31 cellular contexts compared by ENCODE assay signal in the genomic region with DNA sequence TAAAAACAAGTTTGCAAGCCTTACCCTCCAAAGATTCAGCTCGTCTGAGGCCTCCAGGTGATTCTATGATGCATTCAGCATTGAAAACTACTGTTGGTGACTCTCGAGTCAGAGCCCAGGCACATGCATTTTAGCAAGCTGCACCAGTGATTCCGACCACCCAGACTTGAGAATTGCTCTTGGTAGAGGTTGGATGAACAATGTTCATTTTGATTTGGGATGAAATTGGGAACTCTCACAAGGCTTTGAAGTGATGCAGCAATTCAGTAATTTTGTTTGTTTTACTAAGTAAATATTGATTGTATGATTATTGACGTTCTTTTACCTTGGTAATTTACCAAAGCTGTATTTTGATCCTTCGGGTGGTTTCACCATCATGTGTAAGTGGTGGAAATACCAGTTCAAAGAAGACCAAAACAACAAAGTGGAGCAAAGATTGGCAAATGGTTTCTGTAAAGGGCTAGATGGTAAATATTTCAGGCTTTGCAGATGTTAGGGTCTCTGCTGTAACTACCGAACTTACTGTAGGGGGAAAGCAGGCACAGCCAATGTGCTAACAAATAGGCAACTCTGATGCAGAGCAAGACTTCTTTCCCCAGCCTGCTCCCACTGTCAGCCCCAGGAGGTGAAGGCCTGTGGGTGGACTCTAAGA. TPM values are rescaled to one million over a fixed set of nuclear protein-coding genes. Genes with fewer than 3 reads are reported as not detected.
A peak's percentile ranks its signal among the peaks of the same experiment; 100 is the strongest.
DNase-seq lines count a peak whose midpoint lies in the region; ATAC-seq and TF ChIP-seq lines count a peak whose summit lies in the region.
"Had no signal": no experiment of that assay in that cellular context is flagged by ENCODE, and none has a peak within 500 bp of the region (broad histone marks: within the 10 kb centered on the region; RNA-seq: fewer than 3 reads in every experiment).

No MANE protein-coding gene starts in this region.

- H3K9me3 ChIP-seq in left lung: no peaks in the 10 kb centered on the region
- H3K9me3 ChIP-seq in subcutaneous abdominal adipose tissue (ENCODE audit: control insufficient read depth in 5 of 5, low read length in 5 of 5): no peaks in the 10 kb centered on the region
- H3K9me3 ChIP-seq: mucosa of descending colon had no signal

- peaks cover 0 to 89% of the 10 kb centered on the region in 2 donors for H3K36me3 ChIP-seq in left lung
- H3K36me3 ChIP-seq in subcutaneous abdominal adipose tissue (ENCODE audit: control insufficient read depth in 5 of 5, insufficient read depth in 5 of 5, low read length in 5 of 5): peaks cover 34 to 69% (median 52%) of the 10 kb centered on the region in 5 donors
- H3K36me3 ChIP-seq: brain microvascular endothelial cell had no signal

- intact Hi-C loops in left lung (cut with DNase I): no loop called here

- no peak for TF ChIP-seq CTCF in left lung (IDR thresholded peaks at IDR 0.05)

- no peak overlapping the region for H3K9ac ChIP-seq in subcutaneous abdominal adipose tissue (ENCODE audit: low read length in 5 of 5)

- peak; percentile 30 for ATAC-seq in left lung
- no peak for ATAC-seq in stimulated activated naive CD8-positive, alpha-beta T cell treated with anti-CD3 and anti-CD28 coated beads, Interleukin-15, Interleukin-2, amounts not matched to agents 100 U/mL and 50 U/mL, for 24 hours
- ATAC-seq: activated naive CD8-positive, alpha-beta T cell treated with anti-CD3 and anti-CD28 coated beads, Interleukin-2, amount 50 U/mL, for 24 hours; mucosa of descending colon; natural killer cell treated with Interleukin-12 subunit alpha and Interleukin-12 subunit beta and Interleukin-15 and Interleukin-18, amount 100 ng/mL, for 72 hours; Panc1 had no signal

- H3K4me1 ChIP-seq in left lung (no peaks in the 10 kb centered on the region), subcutaneous abdominal adipose tissue (ENCODE audit: control insufficient read depth in 5 of 5, insufficient read depth in 5 of 5, low read length in 5 of 5) (peaks cover 0 to 24% (median 4%) of the 10 kb centered on the region in 5 donors)

- H3K27me3 ChIP-seq in left lung (no peaks in the 10 kb centered on the region), subcutaneous abdominal adipose tissue (ENCODE audit: control insufficient read depth in 5 of 5, insufficient read depth in 4 of 5, low read length in 5 of 5) (no peaks in the 10 kb centered on the region)
- H3K27me3 ChIP-seq: brain microvascular endothelial cell had no signal

- DNase-seq in NCI-H2029 (lab: John Stamatoyannopoulos, UW) (peak; percentile 26), NCI-H2029 treated with DMSO at 0.1 percent for 48 hours (lab: John Stamatoyannopoulos, UW) (no peak), NCI-H69 (lab: John Stamatoyannopoulos, UW) (peak; percentile 38), left lung (no peak), DMS79 treated with DMSO at 0.1 percent for 48 hours (lab: John Stamatoyannopoulos, UW) (no peak)
- no peak for DNase-seq in stimulated activated naive CD8-positive, alpha-beta T cell treated with anti-CD3 and anti-CD28 coated beads, Interleukin-15, Interleukin-2, amounts not matched to agents 100 U/mL and 50 U/mL, for 24 hours
- no peak for DNase-seq in stimulated activated CD4-positive, alpha-beta T cell treated with anti-CD3 and anti-CD28 coated beads, Interleukin-2, amount 100 ng/mL, for 24 hours
- DNase-seq: activated CD4-positive, alpha-beta T cell treated with anti-CD3 and anti-CD28 coated beads, Interleukin-2, amount 10 ng/mL, durations not matched to agents 7 days and 5 days; activated naive CD8-positive, alpha-beta T cell treated with anti-CD3 and anti-CD28 coated beads, Interleukin-2, amount 50 U/mL, for 24 hours; activated T-cell treated with anti-CD3 and anti-CD28 coated beads, Interleukin-2, amount 50 U/mL, for 48 hours; brain microvascular endothelial cell; DMS79; effector CD4-positive, alpha-beta T cell; GF-D8; H7; mucosa of descending colon; NCI-H187 treated with DMSO at 0.1 percent for 48 hours; NCI-H446; SHP77 treated with DMSO at 0.1 percent for 48 hours; SW 1271; T-helper 9 cell; WERI-Rb-1 had no signal

- H3K27ac ChIP-seq in left lung (peak overlapping the region; percentile 25 to 67), subcutaneous abdominal adipose tissue (ENCODE audit: low read depth, low read length) (peak overlapping the region; percentile 48)
- H3K27ac ChIP-seq: brain microvascular endothelial cell, WERI-Rb-1 had no signal

- H3K4me3 ChIP-seq in left lung (no peak overlapping the region), subcutaneous abdominal adipose tissue (ENCODE audit: low read depth in 1 of 5, low read length in 5 of 5) (no peak overlapping the region)
- H3K4me3 ChIP-seq: mucosa of descending colon, smooth muscle cell had no signal

RNA-seq across cellular contexts. Expression of a gene that starts 11.8 kb away (rescaled TPM):
- total RNA-seq in left lung: 100 to 1,000 TPM; 116 to 208 TPM

RNA-seq across cellular contexts. Expression of a gene that starts 56.0 kb away (rescaled TPM):
- not detected for total RNA-seq in left lung
- total RNA-seq: A673; activated CD4-positive, alpha-beta T cell treated with anti-CD3 and anti-CD28 coated beads, Interleukin-2, amount 10 ng/mL, durations not matched to agents 7 days and 5 days; B cell; glomerular endothelial cell; H7; LHCN-M2; lung microvascular endothelial cell; natural killer cell treated with Interleukin-12 subunit alpha and Interleukin-12 subunit beta and Interleukin-15 and Interleukin-18, amount 100 ng/mL, for 72 hours; smooth muscle cell had no signal

Comparison
In these comparisons a context has a peak if more than half of its experiments do, and no peak if none do; other contexts are left out.
1. DNase-seq: peak in NCI-H2029 (single experiment) and NCI-H69 (single experiment); none in NCI-H2029 treated with DMSO at 0.1 percent for 48 hours (single experiment), left lung (0 of 2), stimulated activated naive CD8-positive, alpha-beta T cell treated with anti-CD3 and anti-CD28 coated beads, Interleukin-15, Interleukin-2, amounts not matched to agents 100 U/mL and 50 U/mL, for 24 hours (single experiment), DMS79 treated with DMSO at 0.1 percent for 48 hours (single experiment) and stimulated activated CD4-positive, alpha-beta T cell treated with anti-CD3 and anti-CD28 coated beads, Interleukin-2, amount 100 ng/mL, for 24 hours (0 of 2).